ENCODE assay signal across 1 cellular context in the genomic region with DNA sequence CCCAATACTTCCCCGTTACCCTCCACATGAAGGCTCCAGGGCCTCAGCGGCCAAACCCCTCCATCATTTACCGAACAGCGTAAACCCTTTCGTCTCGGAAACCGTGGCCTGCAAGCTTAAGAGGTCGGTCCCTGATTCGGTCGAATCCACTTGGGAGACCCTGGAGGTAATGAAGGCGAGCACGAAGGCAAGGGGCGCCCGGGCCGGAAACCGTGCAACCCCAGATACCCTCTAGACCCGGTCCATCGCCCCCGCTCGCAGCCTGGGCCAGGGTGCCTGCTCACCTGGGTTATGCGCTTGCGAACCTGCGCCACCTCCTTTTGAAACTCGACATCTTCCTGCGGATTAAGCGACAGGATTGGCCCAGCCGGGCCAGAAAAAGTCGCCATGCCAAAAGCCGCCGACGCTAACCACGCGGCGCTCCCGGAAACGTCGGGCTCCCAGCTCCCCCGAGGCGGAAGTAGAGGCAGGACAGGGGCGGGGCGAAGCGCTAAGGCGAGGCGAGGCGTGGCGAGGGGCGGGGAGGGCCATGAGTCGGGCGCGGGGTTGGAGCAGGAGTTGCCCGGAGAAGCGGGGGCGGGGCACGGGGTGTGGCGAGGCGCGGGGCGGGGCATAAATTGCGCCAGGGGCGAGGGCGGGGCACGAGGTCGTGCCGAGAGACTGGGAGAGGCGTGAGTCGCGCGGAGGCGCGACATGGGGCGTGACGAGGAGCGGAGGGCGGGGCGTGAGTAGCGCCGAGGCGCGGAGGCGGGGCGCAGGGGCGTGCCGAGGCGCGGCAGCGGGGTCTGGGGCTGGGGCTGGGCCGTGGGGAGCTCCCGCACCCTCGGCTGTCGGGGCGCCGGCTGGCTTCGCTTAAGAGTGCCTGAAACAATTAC.
TF ChIP-seq lines count a peak whose summit lies in the region.

A gene (minus strand): TSS at position 414 of the 875 bp plus-strand sequence. CDS start 25 bp downstream, at position 389.

TF ChIP-seq in HepG2, 621 proteins besides CTCF, POLR2A, EP300 and RAD21 (continued from another document and continues in another):
- TF ChIP-seq, protein P1, sequence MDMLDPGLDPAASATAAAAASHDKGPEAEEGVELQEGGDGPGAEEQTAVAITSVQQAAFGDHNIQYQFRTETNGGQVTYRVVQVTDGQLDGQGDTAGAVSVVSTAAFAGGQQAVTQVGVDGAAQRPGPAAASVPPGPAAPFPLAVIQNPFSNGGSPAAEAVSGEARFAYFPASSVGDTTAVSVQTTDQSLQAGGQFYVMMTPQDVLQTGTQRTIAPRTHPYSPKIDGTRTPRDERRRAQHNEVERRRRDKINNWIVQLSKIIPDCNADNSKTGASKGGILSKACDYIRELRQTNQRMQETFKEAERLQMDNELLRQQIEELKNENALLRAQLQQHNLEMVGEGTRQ (IDR thresholded peaks at IDR 0.05; ENCODE audit: low read depth, low read length), result no peak
- TF ChIP-seq, protein P1 (CRISPR knock-in tag; IDR thresholded peaks at IDR 0.05; ENCODE audit: borderline replicate concordance), result no peak; the same call in 1 of the 2 replicates
- TF ChIP-seq, protein P2, sequence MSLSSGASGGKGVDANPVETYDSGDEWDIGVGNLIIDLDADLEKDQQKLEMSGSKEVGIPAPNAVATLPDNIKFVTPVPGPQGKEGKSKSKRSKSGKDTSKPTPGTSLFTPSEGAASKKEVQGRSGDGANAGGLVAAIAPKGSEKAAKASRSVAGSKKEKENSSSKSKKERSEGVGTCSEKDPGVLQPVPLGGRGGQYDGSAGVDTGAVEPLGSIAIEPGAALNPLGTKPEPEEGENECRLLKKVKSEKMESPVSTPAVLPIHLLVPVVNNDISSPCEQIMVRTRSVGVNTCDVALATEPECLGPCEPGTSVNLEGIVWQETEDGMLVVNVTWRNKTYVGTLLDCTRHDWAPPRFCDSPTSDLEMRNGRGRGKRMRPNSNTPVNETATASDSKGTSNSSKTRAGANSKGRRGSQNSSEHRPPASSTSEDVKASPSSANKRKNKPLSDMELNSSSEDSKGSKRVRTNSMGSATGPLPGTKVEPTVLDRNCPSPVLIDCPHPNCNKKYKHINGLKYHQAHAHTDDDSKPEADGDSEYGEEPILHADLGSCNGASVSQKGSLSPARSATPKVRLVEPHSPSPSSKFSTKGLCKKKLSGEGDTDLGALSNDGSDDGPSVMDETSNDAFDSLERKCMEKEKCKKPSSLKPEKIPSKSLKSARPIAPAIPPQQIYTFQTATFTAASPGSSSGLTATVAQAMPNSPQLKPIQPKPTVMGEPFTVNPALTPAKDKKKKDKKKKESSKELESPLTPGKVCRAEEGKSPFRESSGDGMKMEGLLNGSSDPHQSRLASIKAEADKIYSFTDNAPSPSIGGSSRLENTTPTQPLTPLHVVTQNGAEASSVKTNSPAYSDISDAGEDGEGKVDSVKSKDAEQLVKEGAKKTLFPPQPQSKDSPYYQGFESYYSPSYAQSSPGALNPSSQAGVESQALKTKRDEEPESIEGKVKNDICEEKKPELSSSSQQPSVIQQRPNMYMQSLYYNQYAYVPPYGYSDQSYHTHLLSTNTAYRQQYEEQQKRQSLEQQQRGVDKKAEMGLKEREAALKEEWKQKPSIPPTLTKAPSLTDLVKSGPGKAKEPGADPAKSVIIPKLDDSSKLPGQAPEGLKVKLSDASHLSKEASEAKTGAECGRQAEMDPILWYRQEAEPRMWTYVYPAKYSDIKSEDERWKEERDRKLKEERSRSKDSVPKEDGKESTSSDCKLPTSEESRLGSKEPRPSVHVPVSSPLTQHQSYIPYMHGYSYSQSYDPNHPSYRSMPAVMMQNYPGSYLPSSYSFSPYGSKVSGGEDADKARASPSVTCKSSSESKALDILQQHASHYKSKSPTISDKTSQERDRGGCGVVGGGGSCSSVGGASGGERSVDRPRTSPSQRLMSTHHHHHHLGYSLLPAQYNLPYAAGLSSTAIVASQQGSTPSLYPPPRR (CRISPR knock-in tag; IDR thresholded peaks at IDR 0.05; ENCODE audit: borderline replicate concordance), result peak; percentile 40; the same call in 1 of the 2 replicates
- TF ChIP-seq FOSL2 (CRISPR knock-in tag; IDR thresholded peaks at IDR 0.05) (peak; percentile 41), CHD2 (IDR thresholded peaks at IDR 0.05; ENCODE audit: low read depth, low read length) (peak; percentile 43; the same call in 1 of the 2 replicates), ZFP36L1 (CRISPR knock-in tag; IDR thresholded peaks at IDR 0.05) (peak; percentile 72; the same call in 1 of the 2 replicates), ZNF367 (CRISPR knock-in tag; IDR thresholded peaks at IDR 0.05; ENCODE audit: borderline replicate concordance) (0 out of 2 replicates have a peak, but pooled peaks have one; percentile 86), CBX1 (IDR thresholded peaks at IDR 0.05; ENCODE audit: low read depth) (no peak), MTF2 (CRISPR knock-in tag; IDR thresholded peaks at IDR 0.05; ENCODE audit: borderline replicate concordance) (peak; percentile 86), BRCA1 (CRISPR knock-in tag; IDR thresholded peaks at IDR 0.05) (peak; percentile 83; the same call in 1 of the 2 replicates), SP5 (CRISPR knock-in tag; IDR thresholded peaks at IDR 0.05; ENCODE audit: borderline replicate concordance, low read depth) (peak; percentile 95)
- TF ChIP-seq, protein P3, sequence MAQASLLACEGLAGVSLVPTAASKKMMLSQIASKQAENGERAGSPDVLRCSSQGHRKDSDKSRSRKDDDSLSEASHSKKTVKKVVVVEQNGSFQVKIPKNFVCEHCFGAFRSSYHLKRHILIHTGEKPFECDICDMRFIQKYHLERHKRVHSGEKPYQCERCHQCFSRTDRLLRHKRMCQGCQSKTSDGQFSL (CRISPR knock-in tag; IDR thresholded peaks at IDR 0.05), result peak; percentile 72; the same call in 1 of the 2 replicates
- TF ChIP-seq, protein P4, sequence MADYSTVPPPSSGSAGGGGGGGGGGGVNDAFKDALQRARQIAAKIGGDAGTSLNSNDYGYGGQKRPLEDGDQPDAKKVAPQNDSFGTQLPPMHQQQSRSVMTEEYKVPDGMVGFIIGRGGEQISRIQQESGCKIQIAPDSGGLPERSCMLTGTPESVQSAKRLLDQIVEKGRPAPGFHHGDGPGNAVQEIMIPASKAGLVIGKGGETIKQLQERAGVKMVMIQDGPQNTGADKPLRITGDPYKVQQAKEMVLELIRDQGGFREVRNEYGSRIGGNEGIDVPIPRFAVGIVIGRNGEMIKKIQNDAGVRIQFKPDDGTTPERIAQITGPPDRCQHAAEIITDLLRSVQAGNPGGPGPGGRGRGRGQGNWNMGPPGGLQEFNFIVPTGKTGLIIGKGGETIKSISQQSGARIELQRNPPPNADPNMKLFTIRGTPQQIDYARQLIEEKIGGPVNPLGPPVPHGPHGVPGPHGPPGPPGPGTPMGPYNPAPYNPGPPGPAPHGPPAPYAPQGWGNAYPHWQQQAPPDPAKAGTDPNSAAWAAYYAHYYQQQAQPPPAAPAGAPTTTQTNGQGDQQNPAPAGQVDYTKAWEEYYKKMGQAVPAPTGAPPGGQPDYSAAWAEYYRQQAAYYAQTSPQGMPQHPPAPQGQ (CRISPR knock-in tag; IDR thresholded peaks at IDR 0.05; ENCODE audit: borderline replicate concordance), result no peak
- TF ChIP-seq, protein P5, sequence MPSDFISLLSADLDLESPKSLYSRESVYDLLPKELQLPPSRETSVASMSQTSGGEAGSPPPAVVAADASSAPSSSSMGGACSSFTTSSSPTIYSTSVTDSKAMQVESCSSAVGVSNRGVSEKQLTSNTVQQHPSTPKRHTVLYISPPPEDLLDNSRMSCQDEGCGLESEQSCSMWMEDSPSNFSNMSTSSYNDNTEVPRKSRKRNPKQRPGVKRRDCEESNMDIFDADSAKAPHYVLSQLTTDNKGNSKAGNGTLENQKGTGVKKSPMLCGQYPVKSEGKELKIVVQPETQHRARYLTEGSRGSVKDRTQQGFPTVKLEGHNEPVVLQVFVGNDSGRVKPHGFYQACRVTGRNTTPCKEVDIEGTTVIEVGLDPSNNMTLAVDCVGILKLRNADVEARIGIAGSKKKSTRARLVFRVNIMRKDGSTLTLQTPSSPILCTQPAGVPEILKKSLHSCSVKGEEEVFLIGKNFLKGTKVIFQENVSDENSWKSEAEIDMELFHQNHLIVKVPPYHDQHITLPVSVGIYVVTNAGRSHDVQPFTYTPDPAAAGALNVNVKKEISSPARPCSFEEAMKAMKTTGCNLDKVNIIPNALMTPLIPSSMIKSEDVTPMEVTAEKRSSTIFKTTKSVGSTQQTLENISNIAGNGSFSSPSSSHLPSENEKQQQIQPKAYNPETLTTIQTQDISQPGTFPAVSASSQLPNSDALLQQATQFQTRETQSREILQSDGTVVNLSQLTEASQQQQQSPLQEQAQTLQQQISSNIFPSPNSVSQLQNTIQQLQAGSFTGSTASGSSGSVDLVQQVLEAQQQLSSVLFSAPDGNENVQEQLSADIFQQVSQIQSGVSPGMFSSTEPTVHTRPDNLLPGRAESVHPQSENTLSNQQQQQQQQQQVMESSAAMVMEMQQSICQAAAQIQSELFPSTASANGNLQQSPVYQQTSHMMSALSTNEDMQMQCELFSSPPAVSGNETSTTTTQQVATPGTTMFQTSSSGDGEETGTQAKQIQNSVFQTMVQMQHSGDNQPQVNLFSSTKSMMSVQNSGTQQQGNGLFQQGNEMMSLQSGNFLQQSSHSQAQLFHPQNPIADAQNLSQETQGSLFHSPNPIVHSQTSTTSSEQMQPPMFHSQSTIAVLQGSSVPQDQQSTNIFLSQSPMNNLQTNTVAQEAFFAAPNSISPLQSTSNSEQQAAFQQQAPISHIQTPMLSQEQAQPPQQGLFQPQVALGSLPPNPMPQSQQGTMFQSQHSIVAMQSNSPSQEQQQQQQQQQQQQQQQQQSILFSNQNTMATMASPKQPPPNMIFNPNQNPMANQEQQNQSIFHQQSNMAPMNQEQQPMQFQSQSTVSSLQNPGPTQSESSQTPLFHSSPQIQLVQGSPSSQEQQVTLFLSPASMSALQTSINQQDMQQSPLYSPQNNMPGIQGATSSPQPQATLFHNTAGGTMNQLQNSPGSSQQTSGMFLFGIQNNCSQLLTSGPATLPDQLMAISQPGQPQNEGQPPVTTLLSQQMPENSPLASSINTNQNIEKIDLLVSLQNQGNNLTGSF (CRISPR knock-in tag; IDR thresholded peaks at IDR 0.05), result peak; percentile 89
- TF ChIP-seq, protein P6, sequence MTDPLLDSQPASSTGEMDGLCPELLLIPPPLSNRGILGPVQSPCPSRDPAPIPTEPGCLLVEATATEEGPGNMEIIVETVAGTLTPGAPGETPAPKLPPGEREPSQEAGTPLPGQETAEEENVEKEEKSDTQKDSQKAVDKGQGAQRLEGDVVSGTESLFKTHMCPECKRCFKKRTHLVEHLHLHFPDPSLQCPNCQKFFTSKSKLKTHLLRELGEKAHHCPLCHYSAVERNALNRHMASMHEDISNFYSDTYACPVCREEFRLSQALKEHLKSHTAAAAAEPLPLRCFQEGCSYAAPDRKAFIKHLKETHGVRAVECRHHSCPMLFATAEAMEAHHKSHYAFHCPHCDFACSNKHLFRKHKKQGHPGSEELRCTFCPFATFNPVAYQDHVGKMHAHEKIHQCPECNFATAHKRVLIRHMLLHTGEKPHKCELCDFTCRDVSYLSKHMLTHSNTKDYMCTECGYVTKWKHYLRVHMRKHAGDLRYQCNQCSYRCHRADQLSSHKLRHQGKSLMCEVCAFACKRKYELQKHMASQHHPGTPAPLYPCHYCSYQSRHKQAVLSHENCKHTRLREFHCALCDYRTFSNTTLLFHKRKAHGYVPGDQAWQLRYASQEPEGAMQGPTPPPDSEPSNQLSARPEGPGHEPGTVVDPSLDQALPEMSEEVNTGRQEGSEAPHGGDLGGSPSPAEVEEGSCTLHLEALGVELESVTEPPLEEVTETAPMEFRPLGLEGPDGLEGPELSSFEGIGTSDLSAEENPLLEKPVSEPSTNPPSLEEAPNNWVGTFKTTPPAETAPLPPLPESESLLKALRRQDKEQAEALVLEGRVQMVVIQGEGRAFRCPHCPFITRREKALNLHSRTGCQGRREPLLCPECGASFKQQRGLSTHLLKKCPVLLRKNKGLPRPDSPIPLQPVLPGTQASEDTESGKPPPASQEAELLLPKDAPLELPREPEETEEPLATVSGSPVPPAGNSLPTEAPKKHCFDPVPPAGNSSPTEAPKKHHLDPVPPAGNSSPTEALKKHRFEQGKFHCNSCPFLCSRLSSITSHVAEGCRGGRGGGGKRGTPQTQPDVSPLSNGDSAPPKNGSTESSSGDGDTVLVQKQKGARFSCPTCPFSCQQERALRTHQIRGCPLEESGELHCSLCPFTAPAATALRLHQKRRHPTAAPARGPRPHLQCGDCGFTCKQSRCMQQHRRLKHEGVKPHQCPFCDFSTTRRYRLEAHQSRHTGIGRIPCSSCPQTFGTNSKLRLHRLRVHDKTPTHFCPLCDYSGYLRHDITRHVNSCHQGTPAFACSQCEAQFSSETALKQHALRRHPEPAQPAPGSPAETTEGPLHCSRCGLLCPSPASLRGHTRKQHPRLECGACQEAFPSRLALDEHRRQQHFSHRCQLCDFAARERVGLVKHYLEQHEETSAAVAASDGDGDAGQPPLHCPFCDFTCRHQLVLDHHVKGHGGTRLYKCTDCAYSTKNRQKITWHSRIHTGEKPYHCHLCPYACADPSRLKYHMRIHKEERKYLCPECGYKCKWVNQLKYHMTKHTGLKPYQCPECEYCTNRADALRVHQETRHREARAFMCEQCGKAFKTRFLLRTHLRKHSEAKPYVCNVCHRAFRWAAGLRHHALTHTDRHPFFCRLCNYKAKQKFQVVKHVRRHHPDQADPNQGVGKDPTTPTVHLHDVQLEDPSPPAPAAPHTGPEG (CRISPR knock-in tag; IDR thresholded peaks at IDR 0.05), result peak; percentile 57; the same call in 1 of the 2 replicates
- TF ChIP-seq, protein P7, sequence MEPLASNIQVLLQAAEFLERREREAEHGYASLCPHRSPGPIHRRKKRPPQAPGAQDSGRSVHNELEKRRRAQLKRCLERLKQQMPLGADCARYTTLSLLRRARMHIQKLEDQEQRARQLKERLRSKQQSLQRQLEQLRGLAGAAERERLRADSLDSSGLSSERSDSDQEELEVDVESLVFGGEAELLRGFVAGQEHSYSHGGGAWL (CRISPR knock-in tag; IDR thresholded peaks at IDR 0.05), result peak; percentile 84
- TF ChIP-seq, protein P8, sequence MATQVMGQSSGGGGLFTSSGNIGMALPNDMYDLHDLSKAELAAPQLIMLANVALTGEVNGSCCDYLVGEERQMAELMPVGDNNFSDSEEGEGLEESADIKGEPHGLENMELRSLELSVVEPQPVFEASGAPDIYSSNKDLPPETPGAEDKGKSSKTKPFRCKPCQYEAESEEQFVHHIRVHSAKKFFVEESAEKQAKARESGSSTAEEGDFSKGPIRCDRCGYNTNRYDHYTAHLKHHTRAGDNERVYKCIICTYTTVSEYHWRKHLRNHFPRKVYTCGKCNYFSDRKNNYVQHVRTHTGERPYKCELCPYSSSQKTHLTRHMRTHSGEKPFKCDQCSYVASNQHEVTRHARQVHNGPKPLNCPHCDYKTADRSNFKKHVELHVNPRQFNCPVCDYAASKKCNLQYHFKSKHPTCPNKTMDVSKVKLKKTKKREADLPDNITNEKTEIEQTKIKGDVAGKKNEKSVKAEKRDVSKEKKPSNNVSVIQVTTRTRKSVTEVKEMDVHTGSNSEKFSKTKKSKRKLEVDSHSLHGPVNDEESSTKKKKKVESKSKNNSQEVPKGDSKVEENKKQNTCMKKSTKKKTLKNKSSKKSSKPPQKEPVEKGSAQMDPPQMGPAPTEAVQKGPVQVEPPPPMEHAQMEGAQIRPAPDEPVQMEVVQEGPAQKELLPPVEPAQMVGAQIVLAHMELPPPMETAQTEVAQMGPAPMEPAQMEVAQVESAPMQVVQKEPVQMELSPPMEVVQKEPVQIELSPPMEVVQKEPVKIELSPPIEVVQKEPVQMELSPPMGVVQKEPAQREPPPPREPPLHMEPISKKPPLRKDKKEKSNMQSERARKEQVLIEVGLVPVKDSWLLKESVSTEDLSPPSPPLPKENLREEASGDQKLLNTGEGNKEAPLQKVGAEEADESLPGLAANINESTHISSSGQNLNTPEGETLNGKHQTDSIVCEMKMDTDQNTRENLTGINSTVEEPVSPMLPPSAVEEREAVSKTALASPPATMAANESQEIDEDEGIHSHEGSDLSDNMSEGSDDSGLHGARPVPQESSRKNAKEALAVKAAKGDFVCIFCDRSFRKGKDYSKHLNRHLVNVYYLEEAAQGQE (IDR thresholded peaks at IDR 0.05; ENCODE audit: borderline replicate concordance in 1 of 2, low read depth in 1 of 2, low read length in 2 of 2), result peak in 1 of 2 experiments; percentile 12; a peak in 1 of 4 replicates
